ENCODE assay signal across 1 cellular context in genomic region chr19:47130589-47131168, GRCh38.
A peak's percentile ranks its signal among the peaks of the same experiment; 100 is the strongest.
TF ChIP-seq lines count a peak whose summit lies in the region.

SAE1 (plus strand) TSS chr19:47130835; CDS start chr19:47130931, 96 bp downstream.

TF ChIP-seq in A549, 52 proteins besides CTCF, POLR2A, EP300 and RAD21 (continued from another document):
- TF ChIP-seq ATOH8 (CRISPR knock-in tag; IDR thresholded peaks at IDR 0.05; ENCODE audit: low read depth), result no peak
- no peak for TF ChIP-seq SMC3 (IDR thresholded peaks at IDR 0.05)
- TF ChIP-seq SREBF2 (IDR thresholded peaks at IDR 0.05), result no peak
- no peak for TF ChIP-seq NFE2L2 (conservative IDR thresholded peaks at IDR 0.05; ENCODE audit: low read length)
- TF ChIP-seq MYC (IDR thresholded peaks at IDR 0.05; ENCODE audit: borderline replicate concordance, low read length), result peak; percentile 92
- TF ChIP-seq RARB (CRISPR knock-in tag; IDR thresholded peaks at IDR 0.05), result no peak
- peak; percentile 73; the same call in 1 of the 2 replicates for TF ChIP-seq FOXS1 (CRISPR knock-in tag; IDR thresholded peaks at IDR 0.05)
- no peak for TF ChIP-seq ELK1 (IDR thresholded peaks at IDR 0.05; ENCODE audit: low read depth, low read length)
- no peak for TF ChIP-seq RFX5 (IDR thresholded peaks at IDR 0.05)
- TF ChIP-seq HDAC2 (IDR thresholded peaks at IDR 0.05), result peak; percentile 53; the same call in 1 of the 2 replicates
- TF ChIP-seq CBX8 (IDR thresholded peaks at IDR 0.05), result no peak
- peak; percentile 66; the same call in 1 of the 2 replicates for TF ChIP-seq ZNF302 (CRISPR knock-in tag; IDR thresholded peaks at IDR 0.05)
- no peak for TF ChIP-seq CHD2 (IDR thresholded peaks at IDR 0.05; ENCODE audit: low read length, partially characterized antibody)
- TF ChIP-seq CBX2 (IDR thresholded peaks at IDR 0.05; ENCODE audit: borderline replicate concordance, low read depth), result no peak
- TF ChIP-seq RCOR1 (IDR thresholded peaks at IDR 0.05; ENCODE audit: low read depth, low read length), result no peak
- peak; percentile 100 for TF ChIP-seq USF2 (IDR thresholded peaks at IDR 0.05)
- TF ChIP-seq CHD4 (IDR thresholded peaks at IDR 0.05; ENCODE audit: borderline replicate concordance), result no peak
- peak; percentile 84; the same call in 1 of the 2 replicates for TF ChIP-seq PHF8 (IDR thresholded peaks at IDR 0.05; ENCODE audit: borderline replicate concordance, low read depth)
- TF ChIP-seq PBX3 (IDR thresholded peaks at IDR 0.05), result no peak
- TF ChIP-seq HEYL (CRISPR knock-in tag; IDR thresholded peaks at IDR 0.05), result peak; percentile 69; the same call in 1 of the 2 replicates
- no peak for TF ChIP-seq TP53 (CRISPR knock-in tag; IDR thresholded peaks at IDR 0.05)
- TF ChIP-seq MAX (IDR thresholded peaks at IDR 0.05), result peak; percentile 100
- no peak for TF ChIP-seq EHMT2 (IDR thresholded peaks at IDR 0.05; ENCODE audit: low read depth)
- 0 out of 2 replicates have a peak, but pooled peaks have one; percentile 45 for TF ChIP-seq RNF2 (IDR thresholded peaks at IDR 0.05; ENCODE audit: borderline replicate concordance, low read depth)
- TF ChIP-seq EHF (CRISPR knock-in tag; IDR thresholded peaks at IDR 0.05), result no peak
- peak; percentile 77; the same call in 1 of the 3 replicates for TF ChIP-seq BCL3 (IDR thresholded peaks at IDR 0.05)
- peak; percentile 63; the same call in 1 of the 2 replicates for TF ChIP-seq NPAS2 (CRISPR knock-in tag; IDR thresholded peaks at IDR 0.05; ENCODE audit: borderline replicate concordance)
- no peak for TF ChIP-seq NR3C1 (IDR thresholded peaks at IDR 0.05)
- no peak for TF ChIP-seq ESRRA (IDR thresholded peaks at IDR 0.05; ENCODE audit: borderline replicate concordance, low read length)
- no peak for TF ChIP-seq HOXA7 (CRISPR knock-in tag; IDR thresholded peaks at IDR 0.05)
- no peak for TF ChIP-seq FOSL2 (IDR thresholded peaks at IDR 0.05)
- TF ChIP-seq FOSL2 (CRISPR knock-in tag; IDR thresholded peaks at IDR 0.05), result peak; percentile 44; the same call in 1 of the 2 replicates
- TF ChIP-seq CEBPB (IDR thresholded peaks at IDR 0.05), result no peak
- no peak for TF ChIP-seq HES2 (IDR thresholded peaks at IDR 0.05)
- TF ChIP-seq GATA3 (IDR thresholded peaks at IDR 0.05; ENCODE audit: borderline replicate concordance), result no peak; the same call in 1 of the 2 replicates
- TF ChIP-seq MAZ (IDR thresholded peaks at IDR 0.05; ENCODE audit: borderline replicate concordance, low read depth, low read length), result no peak
- no peak for TF ChIP-seq TFCP2L1 (CRISPR knock-in tag; IDR thresholded peaks at IDR 0.05)
